ENCODE assay signal across 1 cellular context in the genomic region with DNA sequence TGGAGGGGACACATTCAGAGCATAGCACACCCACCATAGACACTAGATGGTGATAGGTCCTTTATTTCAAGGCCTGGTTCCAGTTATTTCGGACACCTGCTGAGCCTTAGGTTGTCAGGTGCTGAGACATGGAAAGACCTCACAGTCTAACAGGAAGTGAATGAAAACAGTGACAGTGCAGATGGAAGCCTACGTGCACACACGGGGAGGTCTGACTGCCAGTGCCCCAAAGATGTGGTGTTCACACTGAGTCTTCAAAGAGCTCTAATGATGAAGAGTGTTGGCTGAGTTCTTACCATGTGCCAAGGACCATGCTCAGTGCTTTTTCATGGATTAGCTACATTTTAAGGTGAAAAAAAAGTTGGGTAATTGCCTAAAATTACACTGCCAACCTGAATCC.
TF ChIP-seq lines count a peak whose summit lies in the region.

No MANE protein-coding gene starts in this region.

TF ChIP-seq in IMR-90, 13 proteins besides CTCF, POLR2A, EP300 and RAD21:
- TF ChIP-seq MAZ (IDR thresholded peaks at IDR 0.05; ENCODE audit: borderline replicate concordance, low read depth, low read length): no peak
- TF ChIP-seq ELK1 (IDR thresholded peaks at IDR 0.05; ENCODE audit: borderline replicate concordance, low read depth, low read length): no peak
- no peak for TF ChIP-seq RFX5 (IDR thresholded peaks at IDR 0.05; ENCODE audit: low read depth, low read length)
- TF ChIP-seq BHLHE40 (IDR thresholded peaks at IDR 0.05; ENCODE audit: low read depth, low read length): no peak
- TF ChIP-seq NFE2L2 (IDR thresholded peaks at IDR 0.05; ENCODE audit: low read depth, low read length): no peak
- TF ChIP-seq MAFK (IDR thresholded peaks at IDR 0.05; ENCODE audit: low read depth, low read length): no peak
- TF ChIP-seq RCOR1 (IDR thresholded peaks at IDR 0.05; ENCODE audit: insufficient replicate concordance, low read length): no peak
- TF ChIP-seq USF2 (IDR thresholded peaks at IDR 0.05; ENCODE audit: low read depth, low read length): no peak
